In the genomic region with DNA sequence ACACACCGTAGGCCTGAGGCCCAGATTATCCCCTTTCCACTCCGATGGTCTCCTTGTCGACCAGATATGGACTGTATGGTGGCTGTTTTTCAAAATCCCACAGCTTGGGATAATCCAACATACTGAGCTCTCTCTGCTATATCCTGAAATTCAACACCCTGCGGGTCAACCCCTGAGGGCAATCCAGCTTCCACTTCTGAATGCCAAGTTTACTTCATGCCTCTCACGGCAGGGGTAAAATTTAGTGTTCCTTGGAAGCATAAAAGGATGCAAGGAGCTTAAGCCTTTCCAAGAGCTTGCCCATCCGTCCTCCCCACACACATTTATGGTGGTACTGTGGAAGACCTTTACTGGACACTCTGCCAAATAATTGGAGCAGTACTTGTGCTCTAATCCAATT, we compare ENCODE assay signal across 1 cellular context.
TF ChIP-seq lines count a peak whose summit lies in the region.

No MANE protein-coding gene starts in this region.

TF ChIP-seq in K562, 482 proteins besides CTCF, POLR2A, EP300 and RAD21 (continued from another document):
- TF ChIP-seq RHOXF2B (CRISPR knock-in tag; conservative IDR thresholded peaks at IDR 0.05) (no peak), ZNF23 (CRISPR knock-in tag; IDR thresholded peaks at IDR 0.05) (no peak), RCOR1 (IDR thresholded peaks at IDR 0.05; ENCODE audit: borderline replicate concordance in 1 of 2, low read depth in 2 of 2, low read length in 2 of 2) (no peak), ZNF24 (IDR thresholded peaks at IDR 0.05) (no peak), MTA3 (IDR thresholded peaks at IDR 0.05; ENCODE audit: borderline replicate concordance) (no peak), POLR2B (IDR thresholded peaks at IDR 0.05; ENCODE audit: low read depth, partially characterized antibody) (no peak)
